Comparison of ENCODE assay signal across 1 cellular context in genomic region chr14:59325906-59326305, GRCh38.
TF ChIP-seq lines count a peak whose summit lies in the region.

No MANE protein-coding gene starts in this region.

TF ChIP-seq in GM23338, 12 proteins besides CTCF, POLR2A, EP300 and RAD21 (continued from another document):
- no peak for TF ChIP-seq ZNF462 (CRISPR knock-in tag; IDR thresholded peaks at IDR 0.05)
